In the genomic region with DNA sequence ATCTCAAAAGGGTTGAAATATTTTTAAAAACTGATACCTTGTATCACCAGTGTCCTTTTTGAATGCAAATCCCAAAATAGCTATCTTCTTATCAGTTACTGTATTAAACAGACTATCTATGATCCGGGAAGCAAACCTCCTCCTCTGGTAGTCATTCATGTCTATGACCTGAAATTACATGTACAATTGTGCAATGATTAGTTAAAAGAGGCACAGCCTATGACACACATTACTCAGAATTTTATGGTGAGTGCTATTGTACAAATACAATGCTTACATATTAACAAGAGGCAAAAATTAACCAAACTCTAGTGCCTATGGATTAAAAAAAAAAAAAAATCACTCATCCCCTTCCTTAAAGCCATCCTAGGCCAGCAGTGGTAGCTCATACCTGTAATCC, we compare ENCODE assay signal across 18 cellular contexts.
"Had no signal": no experiment of that assay in that cellular context is flagged by ENCODE, and none has a peak within 500 bp of the region (broad histone marks: within the 10 kb centered on the region; RNA-seq: fewer than 3 reads in every experiment).

No MANE protein-coding gene starts in this region.

- DNase-seq: activated CD4-positive, alpha-beta T cell treated with anti-CD3 and anti-CD28 coated beads, Interleukin-2, amount 50 U/mL, for 1 hour; activated T-cell treated with anti-CD3 and anti-CD28 coated beads for 4 hours; aorta; hypothalamus; kidney glomerular epithelial cell; lower lobe of right lung; midbrain; naive thymus-derived CD4-positive, alpha-beta T cell; right lobe of liver; spleen; stimulated activated CD4-positive, alpha-beta T cell treated with anti-CD3 and anti-CD28 coated beads, Interleukin-2, amount 100 ng/mL, for 24 hours; stimulated activated naive CD4-positive, alpha-beta T cell treated with Interleukin-2 at 50 U/mL for 16 hours; T-helper 2 cell had no signal

- H3K27me3 ChIP-seq: cardiac muscle cell, right lobe of liver, spleen had no signal

- H3K4me3 Mint-ChIP-seq: activated naive CD8-positive, alpha-beta T cell; naive thymus-derived CD4-positive, alpha-beta T cell; type B pancreatic cell had no signal

- ATAC-seq: naive thymus-derived CD4-positive, alpha-beta T cell had no signal

- FAIRE-seq: colon had no signal

- H3K9me3 Mint-ChIP-seq: naive thymus-derived CD4-positive, alpha-beta T cell; type B pancreatic cell had no signal

- H3K9me3 ChIP-seq: lower lobe of right lung, prostate gland, right lobe of liver, spleen had no signal

- H3K27me3 Mint-ChIP-seq: activated naive CD8-positive, alpha-beta T cell; naive thymus-derived CD4-positive, alpha-beta T cell; type B pancreatic cell had no signal

- H3K27ac ChIP-seq: cardiac muscle cell, lower lobe of right lung, prostate gland, spleen had no signal

- H3K4me1 Mint-ChIP-seq: naive thymus-derived CD4-positive, alpha-beta T cell had no signal

- H3K4me3 ChIP-seq: cardiac muscle cell, lower lobe of right lung, prostate gland, right lobe of liver, spleen had no signal

- H3K4me1 ChIP-seq: lower lobe of right lung, prostate gland, spleen had no signal

- H3K27ac Mint-ChIP-seq: activated naive CD8-positive, alpha-beta T cell; naive thymus-derived CD4-positive, alpha-beta T cell; type B pancreatic cell had no signal
